Comparison of ENCODE assay signal across 12 cellular contexts in the genomic region with DNA sequence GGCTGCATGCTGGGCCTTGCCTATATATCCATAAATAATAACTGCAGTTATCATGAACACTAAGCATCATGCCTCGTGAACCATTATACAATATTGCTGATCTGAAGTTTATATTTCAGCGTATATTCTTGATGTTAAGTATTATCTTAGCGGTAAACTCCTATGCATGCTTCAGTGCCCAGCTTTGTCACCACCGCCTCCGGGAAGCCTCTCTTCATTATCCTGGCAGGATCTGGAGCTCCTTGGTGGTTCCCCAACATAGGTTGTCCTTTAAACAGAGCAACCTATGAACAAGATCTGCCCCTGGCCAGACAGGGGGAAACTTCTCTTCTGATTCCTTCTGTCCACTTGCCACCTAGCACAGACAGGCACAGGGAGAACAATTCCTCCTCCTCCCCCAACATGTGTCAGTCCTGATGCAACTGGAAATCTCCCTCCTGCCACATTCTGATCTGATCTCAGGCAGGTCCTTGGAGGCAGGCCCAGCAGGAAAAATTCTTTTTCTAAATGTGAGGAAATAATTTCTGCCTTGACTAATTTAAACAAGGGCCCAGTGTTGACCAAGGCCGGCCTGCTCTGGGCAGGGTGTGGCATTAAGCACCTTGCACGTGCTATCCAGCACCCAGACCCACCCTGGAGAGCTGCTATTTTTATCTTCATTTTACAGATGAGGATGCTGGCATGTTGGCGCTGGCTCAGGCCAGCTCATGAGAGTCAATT. TPM values are rescaled to one million over a fixed set of nuclear protein-coding genes. Genes with fewer than 3 reads are reported as not detected.
A peak's percentile ranks its signal among the peaks of the same experiment; 100 is the strongest.
DNase-seq lines count a peak whose midpoint lies in the region; ATAC-seq, FAIRE-seq and TF ChIP-seq lines count a peak whose summit lies in the region.
"Had no signal": no experiment of that assay in that cellular context is flagged by ENCODE, and none has a peak within 500 bp of the region (broad histone marks: within the 10 kb centered on the region; RNA-seq: fewer than 3 reads in every experiment).

No MANE protein-coding gene starts in this region.

- intact Hi-C loops in colonic mucosa (cut with DNase I) = no loop called here

- H3K9me3 Mint-ChIP-seq in activated naive CD8-positive, alpha-beta T cell treated with anti-CD3 and anti-CD28 coated beads for 36 hours = no peaks in the 10 kb centered on the region
- H3K9me3 Mint-ChIP-seq: stimulated activated naive B cell treated with anti-CD40 and anti-IgM and Interleukin-4, amounts not matched to agents 10 μg/mL and 1 μg/mL and 100 μg/mL, for 72 hours had no signal

- no peak for FAIRE-seq in RCC 7860 (lab: Jason Lieb, UNC)

- H3K36me3 ChIP-seq in colonic mucosa (no peaks in the 10 kb centered on the region), suprapubic skin (no peaks in the 10 kb centered on the region)

- no peaks in the 10 kb centered on the region for H3K4me1 ChIP-seq in colonic mucosa
- H3K4me1 ChIP-seq in suprapubic skin = peaks cover 12% of the 10 kb centered on the region

- H3K36me3 Mint-ChIP-seq in activated naive CD8-positive, alpha-beta T cell treated with anti-CD3 and anti-CD28 coated beads for 36 hours = no peaks in the 10 kb centered on the region
- H3K36me3 Mint-ChIP-seq: stimulated activated naive B cell treated with anti-CD40 and anti-IgM and Interleukin-4, amounts not matched to agents 10 μg/mL and 1 μg/mL and 100 μg/mL, for 72 hours had no signal

- ATAC-seq in GM19455 (IDR thresholded peaks at IDR 0.05; ENCODE audit: unreplicated experiment) (no peak), GM19351 (IDR thresholded peaks at IDR 0.05; ENCODE audit: unreplicated experiment) (no peak)
- ATAC-seq: stimulated activated naive B cell treated with anti-CD40 and anti-IgM and Interleukin-4, amounts not matched to agents 10 μg/mL and 1 μg/mL and 100 μg/mL, for 72 hours had no signal

- no peak overlapping the region for H3K27ac Mint-ChIP-seq in activated naive CD8-positive, alpha-beta T cell treated with anti-CD3 and anti-CD28 coated beads for 36 hours
- H3K27ac Mint-ChIP-seq: stimulated activated naive B cell treated with anti-CD40 and anti-IgM and Interleukin-4, amounts not matched to agents 10 μg/mL and 1 μg/mL and 100 μg/mL, for 72 hours had no signal

- 70% methylated on average over 8 of the region's 8 CpGs for WGBS in suprapubic skin

- peak overlapping the region; percentile 17 for H3K27ac ChIP-seq in colonic mucosa
- H3K27ac ChIP-seq in layer of hippocampus (ENCODE audit: low read depth, low read length) = peak overlapping the region; percentile 57
- H3K27ac ChIP-seq in suprapubic skin = peak overlapping the region; percentile 77

- DNase-seq in LNCaP clone FGC (ENCODE audit: low read depth) = peak; percentile 13
- no peak for DNase-seq in colonic mucosa
- DNase-seq in suprapubic skin (ENCODE audit: low spot score in 2 of 2) = no peak
- DNase-seq in RCC 7860 (ENCODE audit: low spot score) = no peak
- no peak for DNase-seq in activated naive CD8-positive, alpha-beta T cell treated with anti-CD3 and anti-CD28 coated beads for 36 hours
- DNase-seq: COR-L47; NCI-H1436; stimulated activated naive B cell treated with anti-CD40 and anti-IgM and Interleukin-4, amounts not matched to agents 10 μg/mL and 1 μg/mL and 100 μg/mL, for 72 hours; T-helper 9 cell had no signal

- no peak for TF ChIP-seq EP300 in suprapubic skin (IDR thresholded peaks at IDR 0.05)

- H3K4me1 Mint-ChIP-seq in activated naive CD8-positive, alpha-beta T cell treated with anti-CD3 and anti-CD28 coated beads for 36 hours = no peaks in the 10 kb centered on the region
- H3K4me1 Mint-ChIP-seq: stimulated activated naive B cell treated with anti-CD40 and anti-IgM and Interleukin-4, amounts not matched to agents 10 μg/mL and 1 μg/mL and 100 μg/mL, for 72 hours had no signal

- TF ChIP-seq CTCF in LNCaP clone FGC (IDR thresholded peaks at IDR 0.05; ENCODE audit: control insufficient read depth, extremely low read depth, insufficient read depth) (no peak), colonic mucosa (IDR thresholded peaks at IDR 0.05) (no peak), suprapubic skin (IDR thresholded peaks at IDR 0.05) (no peak)

- H3K27me3 Mint-ChIP-seq in activated naive CD8-positive, alpha-beta T cell treated with anti-CD3 and anti-CD28 coated beads for 36 hours = no peaks in the 10 kb centered on the region

- H3K4me3 Mint-ChIP-seq in activated naive CD8-positive, alpha-beta T cell treated with anti-CD3 and anti-CD28 coated beads for 36 hours = no peak overlapping the region
- H3K4me3 Mint-ChIP-seq: stimulated activated naive B cell treated with anti-CD40 and anti-IgM and Interleukin-4, amounts not matched to agents 10 μg/mL and 1 μg/mL and 100 μg/mL, for 72 hours had no signal

- H3K4me3 ChIP-seq in LNCaP clone FGC (ENCODE audit: low read depth, low read length) = no peak overlapping the region
- H3K4me3 ChIP-seq in colonic mucosa = no peak overlapping the region
- no peak overlapping the region for H3K4me3 ChIP-seq in suprapubic skin

- no peak for TF ChIP-seq POLR2A in suprapubic skin (IDR thresholded peaks at IDR 0.05)

- no peak overlapping the region for H3K9ac ChIP-seq in colonic mucosa (ENCODE audit: low read depth in 2 of 2, low read length in 2 of 2)

- H3K9me3 ChIP-seq in colonic mucosa = no peaks in the 10 kb centered on the region
- H3K9me3 ChIP-seq in suprapubic skin = no peaks in the 10 kb centered on the region

- H3K27me3 ChIP-seq in colonic mucosa (no peaks in the 10 kb centered on the region), layer of hippocampus (ENCODE audit: control insufficient read depth, insufficient read depth, low read length) (no peaks in the 10 kb centered on the region), suprapubic skin (no peaks in the 10 kb centered on the region)

RNA-seq across cellular contexts. Expression of gene SPNS2, which starts 22.4 kb away (rescaled TPM):
- total RNA-seq in colonic mucosa (10 to 100 TPM; 13.7 to 17.4 TPM), suprapubic skin (10 to 100 TPM; 25.1 to 76.3 (median 49.6) TPM)
- under 1 TPM; 0.20 to 0.43 TPM for total RNA-seq in activated naive CD8-positive, alpha-beta T cell treated with anti-CD3 and anti-CD28 coated beads for 36 hours

RNA-seq across cellular contexts. Expression of gene MYBBP1A, which starts 34.1 kb away (rescaled TPM):
- total RNA-seq in colonic mucosa (10 to 100 TPM; 21.4 to 58.7 TPM), suprapubic skin (100 to 1,000 TPM in 1 of 4 donors, 10 to 100 TPM in 3; 73.4 to 127 (median 83.8) TPM)
- 100 to 1,000 TPM; 174 to 176 TPM for total RNA-seq in activated naive CD8-positive, alpha-beta T cell treated with anti-CD3 and anti-CD28 coated beads for 36 hours

RNA-seq across cellular contexts. Expression of gene GGT6, which starts 39.3 kb away (rescaled TPM):
- total RNA-seq in colonic mucosa = 100 to 1,000 TPM; 158 to 163 TPM
- 100 to 1,000 TPM in 3 of 4 donors, 10 to 100 TPM in 1; 64.6 to 187 (median 134) TPM for total RNA-seq in suprapubic skin
- not detected for total RNA-seq in activated naive CD8-positive, alpha-beta T cell treated with anti-CD3 and anti-CD28 coated beads for 36 hours

Comparison
In these comparisons a context has a peak if more than half of its experiments do, and no peak if none do; other contexts are left out.
1. H3K27ac ChIP-seq: peak in every context shown above with its lines; median percentile 77 in suprapubic skin; 57 in layer of hippocampus; 17 in colonic mucosa.
2. RNA of gene SPNS2, which starts 22.4 kb away (total RNA-seq): 25.1 to 76.3 TPM in suprapubic skin and 13.7 to 17.4 TPM in colonic mucosa; 0.20 to 0.43 TPM in activated naive CD8-positive, alpha-beta T cell treated with anti-CD3 and anti-CD28 coated beads for 36 hours; every median in the first group is over 10 times any median in the second.
3. RNA of gene GGT6, which starts 39.3 kb away (total RNA-seq): 64.6 to 187 TPM in suprapubic skin and 158 to 163 TPM in colonic mucosa; not detected in activated naive CD8-positive, alpha-beta T cell treated with anti-CD3 and anti-CD28 coated beads for 36 hours; every median in the first group is over 10 times any median in the second.